In the genomic region with DNA sequence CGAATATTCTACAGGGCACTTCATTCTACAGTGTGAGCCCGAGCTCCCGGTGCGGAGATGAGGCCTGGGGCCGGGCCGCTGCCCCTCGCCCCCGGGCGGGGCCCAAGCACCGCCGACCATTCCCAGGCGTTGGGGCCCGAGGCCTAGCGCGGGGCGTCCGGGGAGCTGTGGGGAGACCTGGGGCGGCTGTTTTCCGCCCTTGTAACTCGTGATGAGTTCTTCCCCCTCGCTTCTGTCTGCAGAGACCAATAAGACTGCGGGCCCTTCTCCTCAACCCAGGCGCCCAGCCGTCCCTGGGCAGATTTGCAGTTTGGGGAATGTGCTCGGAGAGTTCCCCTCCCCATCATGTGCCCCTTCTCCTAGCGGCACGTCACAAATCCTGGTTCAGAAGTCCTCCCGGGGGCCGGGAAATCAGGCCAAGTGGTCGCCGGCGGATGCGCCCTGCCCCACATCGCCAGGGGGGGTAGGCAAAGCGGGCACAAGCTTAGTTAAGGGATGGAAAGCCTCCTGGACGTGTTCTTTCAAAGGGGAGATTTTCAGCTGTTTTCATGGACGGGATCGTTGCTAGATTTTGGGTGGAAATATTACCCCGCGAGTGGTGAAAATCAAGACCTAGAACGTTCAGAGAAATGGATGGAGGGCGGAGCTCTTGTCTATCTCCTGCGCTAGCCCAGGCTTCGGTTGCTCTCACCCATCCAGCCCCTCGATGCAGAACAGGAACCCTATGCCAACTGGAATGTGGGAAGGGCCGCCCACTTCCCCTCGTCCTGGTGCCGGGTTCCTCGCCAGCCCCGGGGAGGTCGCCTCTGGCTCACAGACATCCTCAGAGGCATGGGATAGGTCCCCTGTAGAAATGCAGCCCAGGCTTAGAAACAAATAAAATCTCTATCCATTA, we compare ENCODE assay signal across 9 cellular contexts. TPM values are rescaled to one million over a fixed set of nuclear protein-coding genes. Genes with fewer than 3 reads are reported as not detected.
DNase-seq lines count a peak whose midpoint lies in the region; ATAC-seq and TF ChIP-seq lines count a peak whose summit lies in the region.
"Had no signal": no experiment of that assay in that cellular context is flagged by ENCODE, and none has a peak within 500 bp of the region (broad histone marks: within the 10 kb centered on the region; RNA-seq: fewer than 3 reads in every experiment).

No MANE protein-coding gene starts in this region.

- peak; percentile 51 for DNase-seq in AG10803 (ENCODE audit: low read depth)
- DNase-seq in RWPE2 (ENCODE audit: low spot score) = no peak
- peak in 50 of 58 donors; percentile 33 to 85 (median 66) for DNase-seq in anterior cingulate cortex (lab: John Stamatoyannopoulos, UW)
- DNase-seq in right cardiac atrium = peak; percentile 72 to 87 (median 86)
- DNase-seq in prostate gland (ENCODE audit: low spot score) = peak; percentile 45
- no peak for DNase-seq in NCI-H128 (lab: John Stamatoyannopoulos, UW; ENCODE audit: unreplicated experiment)

- H3K27ac ChIP-seq in RWPE2 (ENCODE audit: poor library complexity, severe bottlenecking) = peak overlapping the region; percentile 84
- peak overlapping the region; percentile 93 for H3K27ac ChIP-seq in right cardiac atrium (ENCODE audit: low read length)
- H3K27ac ChIP-seq in prostate gland = peak overlapping the region; percentile 99 to 100

- peak; percentile 26 for TF ChIP-seq POLR2A in prostate gland (IDR thresholded peaks at IDR 0.05)

- ATAC-seq in GM18861 (IDR thresholded peaks at IDR 0.05; ENCODE audit: unreplicated experiment) = peak; percentile 5
- peak; percentile 9 for ATAC-seq in HG03108 (IDR thresholded peaks at IDR 0.05; ENCODE audit: unreplicated experiment)
- no peak; the same call in 2 of the 3 replicates for ATAC-seq in RWPE2 (ENCODE audit: low read depth)
- ATAC-seq in right cardiac atrium = peak; percentile 14 to 45

- H3K9me3 ChIP-seq in RWPE2 (ENCODE audit: severe bottlenecking) = no peaks in the 10 kb centered on the region
- H3K9me3 ChIP-seq in right cardiac atrium (ENCODE audit: control insufficient read depth, low read length) = no peaks in the 10 kb centered on the region
- no peaks in the 10 kb centered on the region for H3K9me3 ChIP-seq in prostate gland

- WGBS in right cardiac atrium = 1% methylated on average over 51 of the region's 51 CpGs
- WGBS in prostate gland = 3% methylated on average over 48 of the region's 51 CpGs

- H3K4me1 ChIP-seq in RWPE2 (ENCODE audit: insufficient read depth, poor library complexity, severe bottlenecking) (no peaks in the 10 kb centered on the region), right cardiac atrium (ENCODE audit: control insufficient read depth, insufficient read depth, low read length) (peaks cover 4% of the 10 kb centered on the region), prostate gland (replicated peaks) (no peaks in the 10 kb centered on the region)

- TF ChIP-seq CTCF in AG10803 (conservative IDR thresholded peaks at IDR 0.05; ENCODE audit: low read length) (no peak), RWPE2 (IDR thresholded peaks at IDR 0.05; ENCODE audit: poor library complexity, severe bottlenecking) (no peak), prostate gland (IDR thresholded peaks at IDR 0.05) (no peak)

- peak overlapping the region; percentile 61 for H3K4me3 ChIP-seq in AG10803 (ENCODE audit: low read length)
- H3K4me3 ChIP-seq in RWPE2 (ENCODE audit: severe bottlenecking) = peak overlapping the region; percentile 69
- peak overlapping the region; percentile 60 for H3K4me3 ChIP-seq in right cardiac atrium (ENCODE audit: low read length)
- H3K4me3 ChIP-seq in prostate gland = peak overlapping the region; percentile 68 to 73

- intact Hi-C loops in right cardiac atrium (cut with DNase I) = no loop called here
- intact Hi-C loops in prostate gland (cut with DNase I) = no loop called here

- H3K27me3 ChIP-seq in RWPE2 (ENCODE audit: insufficient read depth, poor library complexity, severe bottlenecking) (no peaks in the 10 kb centered on the region), right cardiac atrium (ENCODE audit: control insufficient read depth, insufficient read depth) (no peaks in the 10 kb centered on the region), prostate gland (replicated peaks; ENCODE audit: insufficient read depth) (no peaks in the 10 kb centered on the region)

- H3K36me3 ChIP-seq in RWPE2 (ENCODE audit: low read depth) (no peaks in the 10 kb centered on the region), prostate gland (no peaks in the 10 kb centered on the region)

RNA-seq across cellular contexts. Expression of gene HAAO, which starts 18.8 kb away (rescaled TPM):
- total RNA-seq in right cardiac atrium = 1 to 10 TPM; 3.5 to 5.9 (median 5.0) TPM
- 4.6 TPM for polyA plus RNA-seq in right cardiac atrium
- 10 to 100 TPM; 10.3 to 14.0 TPM for total RNA-seq in prostate gland
- total RNA-seq: NCI-H460 had no signal

RNA-seq across cellular contexts. Expression of gene OXER1, which starts 47.3 kb away (rescaled TPM):
- total RNA-seq in right cardiac atrium (1 to 10 TPM in 1 of 4 donors, under 1 TPM in 3; 0.66 to 1.6 (median 0.83) TPM), prostate gland (1 to 10 TPM; 4.5 to 5.6 TPM)
- polyA plus RNA-seq in right cardiac atrium = 0.68 TPM
- total RNA-seq: NCI-H460 had no signal

Comparison
In these comparisons a context has a peak if more than half of its experiments do, and no peak if none do; other contexts are left out.
1. DNase-seq: peak in AG10803 (single experiment), anterior cingulate cortex (50 of 58), right cardiac atrium (3 of 3) and prostate gland (single experiment); none in RWPE2 (single experiment) and NCI-H128 (single experiment).
2. Peak in every context shown above with its lines, with median percentiles within 50 percentile points of each other: H3K4me3 ChIP-seq and H3K27ac ChIP-seq.